ENCODE assay signal across 1 cellular context in genomic region chr7:87152112-87152896, GRCh38.
TF ChIP-seq lines count a peak whose summit lies in the region.

TSS of gene DMTF1 (plus strand) at chr7:87152453. CDS start at chr7:87164942, 12,489 bp downstream.

TF ChIP-seq in HepG2, 621 proteins besides CTCF, POLR2A, EP300 and RAD21 (continued from another document and continues in another):
- peak; percentile 95 for TF ChIP-seq ARID4A (CRISPR knock-in tag; IDR thresholded peaks at IDR 0.05; ENCODE audit: borderline replicate concordance)
- TF ChIP-seq ZNF879 (CRISPR knock-in tag; IDR thresholded peaks at IDR 0.05): peak; percentile 93
- TF ChIP-seq CREB1 (IDR thresholded peaks at IDR 0.05): peak; percentile 91
- TF ChIP-seq CREB1 (CRISPR knock-in tag; IDR thresholded peaks at IDR 0.05): peak; percentile 95
- peak; percentile 91; the same call in 1 of the 2 replicates for TF ChIP-seq ZNF224 (CRISPR knock-in tag; IDR thresholded peaks at IDR 0.05)
- TF ChIP-seq JUN (CRISPR knock-in tag; IDR thresholded peaks at IDR 0.05): peak; percentile 66; the same call in 1 of the 2 replicates
- 0 out of 2 replicates have a peak, but pooled peaks have one; percentile 28 for TF ChIP-seq ZNF782 (CRISPR knock-in tag; IDR thresholded peaks at IDR 0.05; ENCODE audit: borderline replicate concordance)
- 0 out of 2 replicates have a peak, but pooled peaks have one; percentile 56 for TF ChIP-seq ATF2 (CRISPR knock-in tag; IDR thresholded peaks at IDR 0.05)
- no peak for TF ChIP-seq ZNF180 (CRISPR knock-in tag; IDR thresholded peaks at IDR 0.05; ENCODE audit: borderline replicate concordance, low read depth)
- TF ChIP-seq ZNF143 (CRISPR knock-in tag; IDR thresholded peaks at IDR 0.05): peak; percentile 55
- TF ChIP-seq ZNF644 (CRISPR knock-in tag; IDR thresholded peaks at IDR 0.05; ENCODE audit: low read depth): no peak
- peak; percentile 90 for TF ChIP-seq ELF3 (CRISPR knock-in tag; IDR thresholded peaks at IDR 0.05)
- TF ChIP-seq CREBL2 (CRISPR knock-in tag; IDR thresholded peaks at IDR 0.05; ENCODE audit: borderline replicate concordance): 0 out of 2 replicates have a peak, but pooled peaks have one; percentile 28
- TF ChIP-seq TBX2 (CRISPR knock-in tag; IDR thresholded peaks at IDR 0.05; ENCODE audit: borderline replicate concordance): peak; percentile 62; the same call in 1 of the 2 replicates
- TF ChIP-seq POGZ (CRISPR knock-in tag; IDR thresholded peaks at IDR 0.05): peak; percentile 74
- TF ChIP-seq TFE3 (CRISPR knock-in tag; IDR thresholded peaks at IDR 0.05): peak; percentile 43
- no peak for TF ChIP-seq SSRP1 (CRISPR knock-in tag; IDR thresholded peaks at IDR 0.05)
- TF ChIP-seq ZNF768 (CRISPR knock-in tag; IDR thresholded peaks at IDR 0.05): peak; percentile 36; the same call in 1 of the 2 replicates
- TF ChIP-seq NFYB (CRISPR knock-in tag; IDR thresholded peaks at IDR 0.05): peak; percentile 52
- 0 out of 2 replicates have a peak, but pooled peaks have one; percentile 26 for TF ChIP-seq SMAD1 (CRISPR knock-in tag; IDR thresholded peaks at IDR 0.05; ENCODE audit: borderline replicate concordance, low read depth)
- peak; percentile 82; the same call in 1 of the 2 replicates for TF ChIP-seq NFKB2 (CRISPR knock-in tag; IDR thresholded peaks at IDR 0.05; ENCODE audit: borderline replicate concordance)
- TF ChIP-seq CHCHD3 (CRISPR knock-in tag; IDR thresholded peaks at IDR 0.05): no peak
- TF ChIP-seq RFX1 (IDR thresholded peaks at IDR 0.05): no peak
- TF ChIP-seq SIN3A (IDR thresholded peaks at IDR 0.05; ENCODE audit: borderline replicate concordance, low read depth, low read length): peak; percentile 62; the same call in 1 of the 2 replicates
- TF ChIP-seq THAP9 (CRISPR knock-in tag; IDR thresholded peaks at IDR 0.05; ENCODE audit: borderline replicate concordance): peak; percentile 98
- no peak for TF ChIP-seq NCOA5 (CRISPR knock-in tag; IDR thresholded peaks at IDR 0.05)
- TF ChIP-seq HINFP (CRISPR knock-in tag; IDR thresholded peaks at IDR 0.05; ENCODE audit: low read depth): no peak; the same call in none of the 2 replicates
- no peak for TF ChIP-seq ZNF746 (CRISPR knock-in tag; IDR thresholded peaks at IDR 0.05)
- TF ChIP-seq ZBTB14 (CRISPR knock-in tag; IDR thresholded peaks at IDR 0.05): no peak; the same call in 1 of the 2 replicates
- TF ChIP-seq MYC (CRISPR knock-in tag; IDR thresholded peaks at IDR 0.05; ENCODE audit: borderline replicate concordance): peak; percentile 82
- peak; percentile 64 for TF ChIP-seq SRSF1 (optimal IDR thresholded peaks at IDR 0.05; ENCODE audit: low read depth, low read length)
- peak; percentile 15; the same call in 1 of the 2 replicates for TF ChIP-seq ZNF333 (CRISPR knock-in tag; IDR thresholded peaks at IDR 0.05; ENCODE audit: borderline replicate concordance)
- TF ChIP-seq MTF1 (CRISPR knock-in tag; IDR thresholded peaks at IDR 0.05): no peak
- peak; percentile 85 for TF ChIP-seq GABPA (IDR thresholded peaks at IDR 0.05; ENCODE audit: low read depth, low read length)
- peak; percentile 93 for TF ChIP-seq GABPA (CRISPR knock-in tag; IDR thresholded peaks at IDR 0.05; ENCODE audit: low read depth)
- no peak for TF ChIP-seq HNF4A (CRISPR knock-in tag; IDR thresholded peaks at IDR 0.05)
- peak; percentile 97 for TF ChIP-seq TFDP1 (CRISPR knock-in tag; IDR thresholded peaks at IDR 0.05; ENCODE audit: borderline replicate concordance)
- peak; percentile 89 for TF ChIP-seq ZSCAN21 (CRISPR knock-in tag; IDR thresholded peaks at IDR 0.05; ENCODE audit: borderline replicate concordance)
- no peak for TF ChIP-seq THRA (CRISPR knock-in tag; IDR thresholded peaks at IDR 0.05; ENCODE audit: borderline replicate concordance)
- TF ChIP-seq MAFF (IDR thresholded peaks at IDR 0.05; ENCODE audit: low read depth, low read length): no peak
- TF ChIP-seq ZNF598 (CRISPR knock-in tag; IDR thresholded peaks at IDR 0.05; ENCODE audit: borderline replicate concordance): peak; percentile 95; the same call in 1 of the 2 replicates
- peak; percentile 96; the same call in 1 of the 2 replicates for TF ChIP-seq E2F2 (CRISPR knock-in tag; IDR thresholded peaks at IDR 0.05; ENCODE audit: borderline replicate concordance)
- TF ChIP-seq ZNF614 (CRISPR knock-in tag; IDR thresholded peaks at IDR 0.05; ENCODE audit: borderline replicate concordance): peak; percentile 60; the same call in 1 of the 2 replicates
- TF ChIP-seq NKX3-1 (CRISPR knock-in tag; IDR thresholded peaks at IDR 0.05): peak; percentile 80
- TF ChIP-seq NCOA1 (CRISPR knock-in tag; IDR thresholded peaks at IDR 0.05): no peak
- peak; percentile 93 for TF ChIP-seq ETV5 (CRISPR knock-in tag; IDR thresholded peaks at IDR 0.05; ENCODE audit: borderline replicate concordance)
- no peak; the same call in 1 of the 2 replicates for TF ChIP-seq ZNF263 (CRISPR knock-in tag; IDR thresholded peaks at IDR 0.05)
- TF ChIP-seq ZNF580 (CRISPR knock-in tag; IDR thresholded peaks at IDR 0.05; ENCODE audit: borderline replicate concordance, low read depth): peak; percentile 80; the same call in 1 of the 2 replicates
